In the genomic region with DNA sequence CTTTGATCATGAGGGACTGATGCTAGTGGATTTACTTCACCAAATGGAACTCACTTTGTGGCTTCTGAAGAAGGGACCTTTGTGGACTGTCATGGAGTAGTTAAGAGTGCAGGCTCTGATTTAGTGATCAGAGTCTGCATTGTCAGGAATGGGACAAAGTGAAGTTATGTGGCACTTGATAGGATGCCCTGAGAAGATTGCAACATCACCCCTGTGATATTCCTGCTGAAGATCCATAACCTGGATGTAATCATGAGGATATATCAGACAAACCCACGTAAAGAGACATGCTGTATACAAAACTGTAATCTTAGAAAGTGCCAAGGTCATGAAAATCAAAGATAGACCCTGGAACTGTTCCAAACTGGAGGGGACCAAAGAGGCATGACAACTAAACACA, we compare ENCODE assay signal across 9 cellular contexts. TPM values are rescaled to one million over a fixed set of nuclear protein-coding genes. Genes with fewer than 3 reads are reported as not detected.
DNase-seq lines count a peak whose midpoint lies in the region; ATAC-seq and TF ChIP-seq lines count a peak whose summit lies in the region.
"Had no signal": no experiment of that assay in that cellular context is flagged by ENCODE, and none has a peak within 500 bp of the region (broad histone marks: within the 10 kb centered on the region; RNA-seq: fewer than 3 reads in every experiment).

No MANE protein-coding gene starts in this region.

- no peak for DNase-seq in stimulated activated naive CD8-positive, alpha-beta T cell treated with anti-CD3 and anti-CD28 coated beads, Interleukin-15, Interleukin-2, amounts not matched to agents 100 U/mL and 50 U/mL, for 24 hours
- no peak for DNase-seq in activated CD4-positive, alpha-beta memory T cell treated with anti-CD3 and anti-CD28 coated beads for 36 hours
- DNase-seq in WERI-Rb-1: no peak
- DNase-seq in stimulated activated naive CD4-positive, alpha-beta T cell (lab: John Stamatoyannopoulos, UW): no peak
- DNase-seq in transverse colon: no peak
- no peak for DNase-seq in omental fat pad (ENCODE audit: low spot score)

- no peak overlapping the region for H3K27ac ChIP-seq in iPS-20b (ENCODE audit: low read length)
- H3K27ac ChIP-seq in WERI-Rb-1: no peak overlapping the region
- no peak overlapping the region for H3K27ac ChIP-seq in transverse colon
- H3K27ac ChIP-seq: epithelial cell of prostate had no signal

- 20 to 33% methylated on average over 1 of the region's 1 CpG for WGBS in transverse colon (ENCODE audit: low coverage in 1 of 2), 2 donors

- H3K27me3 Mint-ChIP-seq in stimulated activated naive CD8-positive, alpha-beta T cell treated with anti-CD3 and anti-CD28 coated beads, Interleukin-15, Interleukin-2, amounts not matched to agents 100 ng/mL and 50 ng/mL, for 24 hours: no peaks in the 10 kb centered on the region
- H3K27me3 Mint-ChIP-seq in activated CD4-positive, alpha-beta memory T cell treated with anti-CD3 and anti-CD28 coated beads for 36 hours: no peaks in the 10 kb centered on the region

- no peak for TF ChIP-seq CTCF in WERI-Rb-1 (IDR thresholded peaks at IDR 0.05; ENCODE audit: low read depth, low read length)
- no peak for TF ChIP-seq CTCF in transverse colon (IDR thresholded peaks at IDR 0.05)
- no peak for TF ChIP-seq CTCF in omental fat pad (IDR thresholded peaks at IDR 0.05)

- POLR2A ChIA-PET in activated CD4-positive, alpha-beta memory T cell treated with anti-CD3 and anti-CD28 coated beads for 36 hours (lab: Charles Lee): no interaction called here

- H3K4me3 ChIP-seq in iPS-20b (ENCODE audit: low read length): peak overlapping the region; percentile 98; the same call in 1 of the 2 replicates
- no peak overlapping the region for H3K4me3 ChIP-seq in WERI-Rb-1 (ENCODE audit: low read depth, low read length)
- no peak overlapping the region for H3K4me3 ChIP-seq in transverse colon

- CTCF ChIA-PET in activated CD4-positive, alpha-beta memory T cell treated with anti-CD3 and anti-CD28 coated beads for 36 hours (lab: Charles Lee): interaction anchor here (1.2 to 1.5 kb wide), 3 partner anchors 11 to 35 kb away, joined by 3 to 5 read pairs (median 5); a partner anchor contains a TSS

- H3K4me3 Mint-ChIP-seq in stimulated activated naive CD8-positive, alpha-beta T cell treated with anti-CD3 and anti-CD28 coated beads, Interleukin-15, Interleukin-2, amounts not matched to agents 100 ng/mL and 50 ng/mL, for 24 hours: peak overlapping the region; percentile 100
- H3K4me3 Mint-ChIP-seq in activated CD4-positive, alpha-beta memory T cell treated with anti-CD3 and anti-CD28 coated beads for 36 hours: peak overlapping the region; percentile 98

- H3K9me3 Mint-ChIP-seq in stimulated activated naive CD8-positive, alpha-beta T cell treated with anti-CD3 and anti-CD28 coated beads, Interleukin-15, Interleukin-2, amounts not matched to agents 100 ng/mL and 50 ng/mL, for 24 hours: no peaks in the 10 kb centered on the region
- no peaks in the 10 kb centered on the region for H3K9me3 Mint-ChIP-seq in activated CD4-positive, alpha-beta memory T cell treated with anti-CD3 and anti-CD28 coated beads for 36 hours

- H3K27me3 ChIP-seq in iPS-20b (ENCODE audit: insufficient read depth, low read length) (no peaks in the 10 kb centered on the region), WERI-Rb-1 (ENCODE audit: insufficient read depth, low read depth, severe bottlenecking) (no peaks in the 10 kb centered on the region), transverse colon (no peaks in the 10 kb centered on the region)

- peaks cover 11% of the 10 kb centered on the region for H3K4me1 ChIP-seq in iPS-20b (ENCODE audit: insufficient read depth, low read length)
- peaks cover 7 to 25% (median 16%) of the 10 kb centered on the region in 4 donors for H3K4me1 ChIP-seq in transverse colon

- in situ Hi-C loops in transverse colon (cut with MboI; ENCODE audit: low pct_ligation_motif_present in 1 of 4, low pct_unique_long_range_greater_than_20kb in 1 of 4, low sequenced_read_pairs in 3 of 4): no loop called here

- peaks cover 24% of the 10 kb centered on the region for H3K36me3 Mint-ChIP-seq in stimulated activated naive CD8-positive, alpha-beta T cell treated with anti-CD3 and anti-CD28 coated beads, Interleukin-15, Interleukin-2, amounts not matched to agents 100 ng/mL and 50 ng/mL, for 24 hours (ENCODE audit: low read depth)
- H3K36me3 Mint-ChIP-seq in activated CD4-positive, alpha-beta memory T cell treated with anti-CD3 and anti-CD28 coated beads for 36 hours: peaks cover 9% of the 10 kb centered on the region

- intact Hi-C loops in activated CD4-positive, alpha-beta memory T cell treated with anti-CD3 and anti-CD28 coated beads for 36 hours (cut with micrococcal nuclease): no loop called here
- intact Hi-C loops in transverse colon (cut with DNase I; ENCODE audit: low total_unique reads): no loop called here

- no peak for TF ChIP-seq POLR2A in transverse colon (IDR thresholded peaks at IDR 0.05)

- TF ChIP-seq EP300 in transverse colon (IDR thresholded peaks at IDR 0.05; ENCODE audit: low read depth): no peak

- peaks cover 19% of the 10 kb centered on the region for H3K36me3 ChIP-seq in iPS-20b (ENCODE audit: insufficient read depth, low read depth, low read length)
- peaks cover 13% of the 10 kb centered on the region for H3K36me3 ChIP-seq in WERI-Rb-1
- H3K36me3 ChIP-seq in transverse colon: peaks cover 0 to 15% (median 7%) of the 10 kb centered on the region in 4 donors

- peak overlapping the region; percentile 97; the same call in 1 of the 2 replicates for H3K9ac ChIP-seq in iPS-20b (ENCODE audit: low read depth, low read length)

- H3K9me3 ChIP-seq in iPS-20b (ENCODE audit: insufficient read depth, low read depth, low read length) (no peaks in the 10 kb centered on the region), WERI-Rb-1 (ENCODE audit: severe bottlenecking) (no peaks in the 10 kb centered on the region), transverse colon (no peaks in the 10 kb centered on the region)

- no peak for ATAC-seq in stimulated activated naive CD8-positive, alpha-beta T cell treated with anti-CD3 and anti-CD28 coated beads, Interleukin-15, Interleukin-2, amounts not matched to agents 100 U/mL and 50 U/mL, for 24 hours
- ATAC-seq in omental fat pad (ENCODE audit: low FRiP score): no peak

- peak overlapping the region; percentile 19 for H3K27ac Mint-ChIP-seq in stimulated activated naive CD8-positive, alpha-beta T cell treated with anti-CD3 and anti-CD28 coated beads, Interleukin-15, Interleukin-2, amounts not matched to agents 100 ng/mL and 50 ng/mL, for 24 hours
- H3K27ac Mint-ChIP-seq in activated CD4-positive, alpha-beta memory T cell treated with anti-CD3 and anti-CD28 coated beads for 36 hours: no peak overlapping the region

- peaks cover 42% of the 10 kb centered on the region for H3K4me1 Mint-ChIP-seq in stimulated activated naive CD8-positive, alpha-beta T cell treated with anti-CD3 and anti-CD28 coated beads, Interleukin-15, Interleukin-2, amounts not matched to agents 100 ng/mL and 50 ng/mL, for 24 hours (ENCODE audit: low read depth)
- H3K4me1 Mint-ChIP-seq in activated CD4-positive, alpha-beta memory T cell treated with anti-CD3 and anti-CD28 coated beads for 36 hours (ENCODE audit: low read depth): peaks cover 37% of the 10 kb centered on the region

RNA-seq across cellular contexts. Expression of a gene that starts 1.6 kb away (rescaled TPM):
- 10 to 100 TPM; 41.1 to 43.0 TPM for total RNA-seq in activated CD4-positive, alpha-beta memory T cell treated with anti-CD3 and anti-CD28 coated beads for 36 hours
- total RNA-seq in transverse colon (10 to 100 TPM in 3 of 4 donors, 1 to 10 TPM in 1; 5.2 to 33.7 (median 31.1) TPM), omental fat pad (10 to 100 TPM; 14.8 to 39.1 (median 20.2) TPM)

RNA-seq across cellular contexts. Expression of a gene that starts 30.2 kb away (rescaled TPM):
- 10 to 100 TPM; 20.6 to 22.0 TPM for total RNA-seq in activated CD4-positive, alpha-beta memory T cell treated with anti-CD3 and anti-CD28 coated beads for 36 hours
- total RNA-seq in transverse colon (10 to 100 TPM in 1 of 4 donors, 1 to 10 TPM in 3; 3.0 to 11.4 (median 6.2) TPM), omental fat pad (10 to 100 TPM in 3 of 4 donors, 1 to 10 TPM in 1; 9.8 to 22.1 (median 13.0) TPM)

RNA-seq across cellular contexts. Expression of a gene that starts 30.3 kb away (rescaled TPM):
- 10 to 100 TPM; 41.7 to 44.3 TPM for total RNA-seq in activated CD4-positive, alpha-beta memory T cell treated with anti-CD3 and anti-CD28 coated beads for 36 hours
- total RNA-seq in transverse colon (10 to 100 TPM; 29.1 to 51.2 (median 37.2) TPM), omental fat pad (10 to 100 TPM; 14.3 to 40.5 (median 24.2) TPM)
